In genomic region chr5:153791339-153791738, GRCh38 we compare ENCODE assay signal across 29 cellular contexts.
"Had no signal": no experiment of that assay in that cellular context is flagged by ENCODE, and none has a peak within 500 bp of the region (broad histone marks: within the 10 kb centered on the region; RNA-seq: fewer than 3 reads in every experiment).

No MANE protein-coding gene starts in this region.

- H3K36me3 ChIP-seq: colonic mucosa, esophagus muscularis mucosa, esophagus squamous epithelium, gastrocnemius medialis, gastroesophageal sphincter, heart left ventricle, heart right ventricle had no signal

- H3K27ac ChIP-seq: colonic mucosa, coronary artery, dorsolateral prefrontal cortex, epithelial cell of prostate, esophagus muscularis mucosa, esophagus squamous epithelium, foreskin keratinocyte, gastrocnemius medialis, gastroesophageal sphincter, heart left ventricle, heart right ventricle had no signal

- H3K4me3 Mint-ChIP-seq: dendritic cell treated with granulocyte-macrophage colony-stimulating factor and Interleukin-4, amounts not matched to agents 40 ng/mL and 50 ng/mL, for 4 days; effector memory CD8-positive, alpha-beta T cell; endodermal cell had no signal

- H3K27me3 ChIP-seq: colonic mucosa, dorsolateral prefrontal cortex, esophagus muscularis mucosa, esophagus squamous epithelium, gastrocnemius medialis, gastroesophageal sphincter, heart left ventricle had no signal

- H3K4me1 ChIP-seq: colonic mucosa, esophagus muscularis mucosa, esophagus squamous epithelium, foreskin keratinocyte, gastrocnemius medialis, gastroesophageal sphincter, heart left ventricle, heart right ventricle had no signal

- H3K9me3 ChIP-seq: colonic mucosa, esophagus muscularis mucosa, esophagus squamous epithelium, gastrocnemius medialis, gastroesophageal sphincter, heart left ventricle, heart right ventricle had no signal

- H3K4me3 ChIP-seq: colonic mucosa, coronary artery, dorsolateral prefrontal cortex, esophagus muscularis mucosa, esophagus squamous epithelium, gastrocnemius medialis, gastroesophageal sphincter, heart left ventricle, heart right ventricle had no signal

- H3K9me3 Mint-ChIP-seq: endodermal cell had no signal

- FAIRE-seq: colon, endometrium, endothelial cell of umbilical vein, frontal cortex had no signal

- H3K27ac Mint-ChIP-seq: dendritic cell treated with granulocyte-macrophage colony-stimulating factor and Interleukin-4, amounts not matched to agents 40 ng/mL and 50 ng/mL, for 4 days; effector memory CD8-positive, alpha-beta T cell; endodermal cell had no signal

- H3K27me3 Mint-ChIP-seq: dendritic cell treated with granulocyte-macrophage colony-stimulating factor and Interleukin-4, amounts not matched to agents 40 ng/mL and 50 ng/mL, for 4 days had no signal

- ATAC-seq: effector memory CD8-positive, alpha-beta T cell; esophagus mucosa; foreskin keratinocyte; gastrocnemius medialis; gastroesophageal sphincter; heart left ventricle; heart right ventricle had no signal

- DNase-seq: colonic mucosa; cortex of kidney; dermis blood vessel endothelial cell; dorsolateral prefrontal cortex; effector CD4-positive, alpha-beta T cell; effector CD8-positive, alpha-beta T cell; effector memory CD4-positive, alpha-beta T cell; effector memory CD8-positive, alpha-beta T cell; endodermal cell; erythroblast; esophagus squamous epithelium; foreskin fibroblast; foreskin keratinocyte; foreskin melanocyte; gastrocnemius medialis; glutamatergic neuron; head of caudate nucleus; heart left ventricle; heart right ventricle had no signal
